8 cellular contexts compared by ENCODE assay signal in the genomic region with DNA sequence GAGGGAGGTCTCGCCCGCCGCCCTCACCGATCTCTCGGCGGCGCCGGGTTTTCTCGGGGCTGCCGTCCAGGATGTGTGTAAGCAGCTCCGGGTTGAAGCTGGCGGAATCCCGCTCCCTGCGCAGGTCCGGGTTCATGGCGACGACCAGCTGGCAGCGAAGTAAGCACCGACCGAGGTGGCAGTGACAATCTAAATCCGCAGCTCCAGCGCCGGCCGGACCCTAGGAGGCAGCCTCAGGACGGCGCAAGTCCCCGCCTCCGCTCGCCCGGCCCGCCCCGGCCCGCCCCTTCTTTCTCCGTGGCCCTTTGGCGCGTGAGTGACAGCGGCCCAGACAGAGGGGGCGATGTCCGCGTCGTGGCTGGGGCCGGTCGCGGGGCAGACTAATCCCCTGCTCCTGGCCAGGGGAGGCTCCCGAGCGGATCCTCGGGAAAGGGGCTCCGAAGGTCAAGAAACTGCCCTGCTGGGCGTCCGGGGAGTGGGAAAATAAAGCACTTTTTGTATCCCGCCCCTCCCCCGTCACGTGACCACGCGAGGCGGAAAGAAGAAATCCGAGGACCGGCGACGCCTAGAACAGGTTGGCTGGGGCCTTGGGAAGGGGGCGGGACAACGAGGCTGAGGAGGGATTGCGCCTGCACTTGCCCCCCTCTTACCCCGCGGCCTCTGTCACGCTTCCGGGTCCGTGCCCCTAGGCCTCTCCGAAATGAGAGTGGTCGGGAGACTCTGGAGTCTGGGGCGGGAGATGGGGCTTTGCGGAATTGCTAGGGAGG. TPM values are rescaled to one million over a fixed set of nuclear protein-coding genes. Genes with fewer than 3 reads are reported as not detected.
DNase-seq lines count a peak whose midpoint lies in the region; ATAC-seq and TF ChIP-seq lines count a peak whose summit lies in the region.

A gene (minus strand): TSS at position 229 of the 767 bp plus-strand sequence. CDS start 93 bp downstream, at position 136.
A gene with protein sequence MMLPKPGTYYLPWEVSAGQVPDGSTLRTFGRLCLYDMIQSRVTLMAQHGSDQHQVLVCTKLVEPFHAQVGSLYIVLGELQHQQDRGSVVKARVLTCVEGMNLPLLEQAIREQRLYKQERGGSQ (plus strand): TSS at position 303 of the 767 bp plus-strand sequence. CDS start 6,953 bp downstream, outside the sequence.

- in situ Hi-C loops in Panc1 (cut with HindIII; ENCODE audit: low pct_unique_long_range_greater_than_20kb, low sequenced_read_pairs), result no loop called here

- ATAC-seq in GM21717 (IDR thresholded peaks at IDR 0.05; ENCODE audit: unreplicated experiment), result peak; percentile 89
- peak; percentile 97 for ATAC-seq in Panc1
- ATAC-seq in activated T-cell treated with anti-CD3 and anti-CD28 coated beads, Interleukin-2, amount 50 U/mL, for 4 hours, result peak; percentile 96 to 98

- WGBS in esophagus, 2 donors, result 0% methylated on average over 71 to 72 of the region's 72 CpGs

- H3K36me3 Mint-ChIP-seq in activated T-cell treated with anti-CD3 and anti-CD28 coated beads, Interleukin-2, amount 50 U/mL, for 4 hours (ENCODE audit: insufficient read depth), result peaks cover 3% of the 10 kb centered on the region

- intact Hi-C loops in Panc1 (cut with micrococcal nuclease; ENCODE audit: unreplicated experiment), result no loop called here

- H3K27ac ChIP-seq in Panc1 (ENCODE audit: low read length) (peak within 1 kb of the TSS; percentile 94), esophagus (ENCODE audit: low read depth in 2 of 2, low read length in 1 of 2) (peak within 1 kb of the TSS; percentile 90 to 100), muscle layer of colon (ENCODE audit: low read depth, low read length) (peak within 1 kb of the TSS; percentile 99)

- peak; percentile 87 for DNase-seq in DMS53 treated with DMSO at 0.1 percent for 48 hours (lab: John Stamatoyannopoulos, UW; ENCODE audit: unreplicated experiment)
- DNase-seq in KG1 (lab: John Stamatoyannopoulos, UW), result peak; percentile 96
- DNase-seq in Panc1 (ENCODE audit: low read depth, low spot score), result peak; percentile 64
- peak; percentile 92 for DNase-seq in activated T-cell treated with anti-CD3 and anti-CD28 coated beads, Interleukin-2, amount 50 U/mL, for 4 hours
- DNase-seq in stimulated activated CD8-positive, alpha-beta memory T cell treated with anti-CD3 and anti-CD28 coated beads, Interleukin-7, amount 100 ng/mL, for 24 hours (ENCODE audit: low read depth), result peak; percentile 91

- TF ChIP-seq CTCF in Panc1 (IDR thresholded peaks at IDR 0.05), result no peak

- H3K4me1 ChIP-seq in Panc1 (ENCODE audit: control insufficient read depth, insufficient read depth, low read length) (peaks cover 21% of the 10 kb centered on the region), esophagus (ENCODE audit: control insufficient read depth in 2 of 2, insufficient read depth in 2 of 2, low read length in 1 of 2) (no peaks in the 10 kb centered on the region), muscle layer of colon (ENCODE audit: insufficient read depth, low read length) (peaks cover 17% of the 10 kb centered on the region)

- H3K9me3 Mint-ChIP-seq in activated T-cell treated with anti-CD3 and anti-CD28 coated beads, Interleukin-2, amount 50 U/mL, for 4 hours, result no peaks in the 10 kb centered on the region

- peaks cover 8% of the 10 kb centered on the region; the same call in 1 of the 2 replicates for H3K36me3 ChIP-seq in Panc1 (ENCODE audit: control insufficient read depth, insufficient read depth, low read length)
- H3K36me3 ChIP-seq in esophagus (ENCODE audit: control insufficient read depth in 2 of 2, insufficient read depth in 2 of 2, low read length in 1 of 2), result no peaks in the 10 kb centered on the region
- no peaks in the 10 kb centered on the region for H3K36me3 ChIP-seq in muscle layer of colon (ENCODE audit: insufficient read depth, low read length)

- peak within 1 kb of the TSS; percentile 97 for H3K9ac ChIP-seq in muscle layer of colon (ENCODE audit: low read length)

- H3K27me3 ChIP-seq in Panc1 (ENCODE audit: control insufficient read depth, insufficient read depth, low read length), result no peaks in the 10 kb centered on the region
- H3K27me3 ChIP-seq in esophagus (ENCODE audit: control insufficient read depth in 1 of 2, insufficient read depth in 2 of 2, low read length in 2 of 2), result no peaks in the 10 kb centered on the region
- no peaks in the 10 kb centered on the region for H3K27me3 ChIP-seq in muscle layer of colon (ENCODE audit: control insufficient read depth in 1 of 2, insufficient read depth in 2 of 2, low read length in 2 of 2)

- peak within 1 kb of the TSS; percentile 99 for H3K4me3 Mint-ChIP-seq in activated T-cell treated with anti-CD3 and anti-CD28 coated beads, Interleukin-2, amount 50 U/mL, for 4 hours

- POLR2A ChIA-PET in Panc1 (lab: Charles Lee), result interaction anchor here (0.5 to 1.2 kb wide), 3 partner anchors 23 to 283 kb away, joined by 3 to 18 read pairs (median 5); no protein-coding TSS in a partner anchor

- no peaks in the 10 kb centered on the region for H3K9me3 ChIP-seq in Panc1 (ENCODE audit: control insufficient read depth, insufficient read depth, low read depth, low read length)
- no peaks in the 10 kb centered on the region for H3K9me3 ChIP-seq in esophagus (ENCODE audit: control insufficient read depth in 2 of 2, insufficient read depth in 1 of 2, low read depth in 1 of 2, low read length in 1 of 2)
- H3K9me3 ChIP-seq in muscle layer of colon (ENCODE audit: low read length), result no peaks in the 10 kb centered on the region

- peaks cover 30% of the 10 kb centered on the region for H3K4me1 Mint-ChIP-seq in activated T-cell treated with anti-CD3 and anti-CD28 coated beads, Interleukin-2, amount 50 U/mL, for 4 hours (ENCODE audit: low read depth)

- BruUV-seq in Panc1 (replicated peaks; lab: Mats Ljungman, UMichigan), result no TSS peak

- CTCF ChIA-PET in Panc1 (lab: Charles Lee), result interaction anchor here (0.5 to 0.6 kb wide), 2 partner anchors 10 to 141 kb away, joined by 3 to 4 read pairs; no protein-coding TSS in a partner anchor

- peak within 1 kb of the TSS; percentile 73 to 82 for H3K4me3 ChIP-seq in Panc1 (ENCODE audit: low read depth in 2 of 2, low read length in 2 of 2)
- peak within 1 kb of the TSS; percentile 75 to 99 for H3K4me3 ChIP-seq in esophagus (ENCODE audit: low read depth in 1 of 2, low read length in 2 of 2)
- peak within 1 kb of the TSS; percentile 66 to 75 for H3K4me3 ChIP-seq in muscle layer of colon (ENCODE audit: low read depth in 1 of 2, low read length in 2 of 2)

- H3K27me3 Mint-ChIP-seq in activated T-cell treated with anti-CD3 and anti-CD28 coated beads, Interleukin-2, amount 50 U/mL, for 4 hours (ENCODE audit: low read depth), result no peaks in the 10 kb centered on the region

RNA-seq across cellular contexts. Expression of the first gene that starts in this region (rescaled TPM):
- 53.5 TPM for total RNA-seq in Panc1 (2021; ENCODE audit: unreplicated experiment)
- 26.8 TPM for polyA plus RNA-seq in Panc1 (2012; ENCODE audit: insufficient read length)
- total RNA-seq in activated T-cell treated with anti-CD3 and anti-CD28 coated beads, Interleukin-2, amount 50 U/mL, for 4 hours, result 10 to 100 TPM; 29.6 to 36.5 (median 32.7) TPM
- polyA plus RNA-seq in esophagus, result 10 to 100 TPM; 22.7 to 37.4 TPM

RNA-seq across cellular contexts. Expression of the second gene that starts in this region (rescaled TPM):
- 41.3 TPM for total RNA-seq in Panc1 (2021; ENCODE audit: unreplicated experiment)
- 57.2 TPM for polyA plus RNA-seq in Panc1 (2012; ENCODE audit: insufficient read length)
- total RNA-seq in activated T-cell treated with anti-CD3 and anti-CD28 coated beads, Interleukin-2, amount 50 U/mL, for 4 hours, result 10 to 100 TPM in 2 of 3 donors, 1 to 10 TPM in 1; 9.5 to 11.9 (median 10.8) TPM
- 10 to 100 TPM; 42.7 to 43.7 TPM for polyA plus RNA-seq in esophagus

Comparison
In these comparisons a context has a peak if more than half of its experiments do, and no peak if none do; other contexts are left out.
1. Peak in every context shown above with its lines: DNase-seq, ATAC-seq, H3K4me3 ChIP-seq and H3K27ac ChIP-seq.